11 cellular contexts compared by ENCODE assay signal in the genomic region with DNA sequence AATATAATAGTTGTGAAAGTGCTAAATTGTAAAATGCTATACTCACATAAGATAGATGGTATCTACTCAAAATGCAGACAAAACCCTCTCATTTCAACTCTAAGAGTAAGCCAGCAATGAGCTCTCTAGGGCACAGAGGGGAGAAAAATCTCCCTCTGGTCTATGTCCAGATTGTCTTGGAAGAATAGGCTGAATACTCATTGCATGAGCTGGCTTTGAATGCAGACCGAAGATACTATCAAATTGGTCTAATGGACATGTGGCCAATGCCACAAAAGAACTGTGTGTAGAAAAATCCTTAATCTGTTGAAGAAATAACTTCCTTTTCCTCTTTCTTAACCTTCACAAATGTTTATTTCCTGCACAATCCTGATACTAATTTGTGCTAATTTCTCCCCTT.
DNase-seq lines count a peak whose midpoint lies in the region; ATAC-seq and TF ChIP-seq lines count a peak whose summit lies in the region.
"Had no signal": no experiment of that assay in that cellular context is flagged by ENCODE, and none has a peak within 500 bp of the region (broad histone marks: within the 10 kb centered on the region; RNA-seq: fewer than 3 reads in every experiment).

No MANE protein-coding gene starts in this region.

- H3K9me3 Mint-ChIP-seq in activated naive CD8-positive, alpha-beta T cell treated with anti-CD3 and anti-CD28 coated beads, Interleukin-2, amount 50 U/mL, for 24 hours, result no peaks in the 10 kb centered on the region
- H3K9me3 Mint-ChIP-seq in memory B cell, result no peaks in the 10 kb centered on the region

- H3K4me1 Mint-ChIP-seq in activated naive CD8-positive, alpha-beta T cell treated with anti-CD3 and anti-CD28 coated beads, Interleukin-2, amount 50 U/mL, for 24 hours, result peaks cover 37% of the 10 kb centered on the region
- peaks cover 20% of the 10 kb centered on the region for H3K4me1 Mint-ChIP-seq in memory B cell
- H3K4me1 Mint-ChIP-seq: nephron progenitor cell had no signal

- no peaks in the 10 kb centered on the region; the same call in 1 of the 2 replicates for H3K36me3 ChIP-seq in HAP-1 (replicated peaks)
- H3K36me3 ChIP-seq: esophagus squamous epithelium had no signal

- peaks cover 11% of the 10 kb centered on the region for H3K36me3 Mint-ChIP-seq in activated naive CD8-positive, alpha-beta T cell treated with anti-CD3 and anti-CD28 coated beads, Interleukin-2, amount 50 U/mL, for 24 hours (ENCODE audit: low read depth)
- peaks cover 9% of the 10 kb centered on the region for H3K36me3 Mint-ChIP-seq in memory B cell

- no peak overlapping the region for H3K27ac Mint-ChIP-seq in activated naive CD8-positive, alpha-beta T cell treated with anti-CD3 and anti-CD28 coated beads, Interleukin-2, amount 50 U/mL, for 24 hours
- H3K27ac Mint-ChIP-seq in memory B cell, result no peak overlapping the region
- H3K27ac Mint-ChIP-seq: nephron progenitor cell had no signal

- H3K27me3 Mint-ChIP-seq in activated naive CD8-positive, alpha-beta T cell treated with anti-CD3 and anti-CD28 coated beads, Interleukin-2, amount 50 U/mL, for 24 hours, result no peaks in the 10 kb centered on the region
- H3K27me3 Mint-ChIP-seq in memory B cell, result no peaks in the 10 kb centered on the region

- H3K9me3 ChIP-seq in HAP-1, result no peaks in the 10 kb centered on the region
- H3K9me3 ChIP-seq: esophagus squamous epithelium had no signal

- no peaks in the 10 kb centered on the region for H3K27me3 ChIP-seq in HAP-1 (ENCODE audit: low read depth)
- H3K27me3 ChIP-seq: esophagus squamous epithelium had no signal

- TF ChIP-seq CTCF in AG10803 (conservative IDR thresholded peaks at IDR 0.05; ENCODE audit: low read length), result no peak

- H3K4me3 ChIP-seq in AG10803 (ENCODE audit: low read length) (no peak overlapping the region), HAP-1 (no peak overlapping the region)

- peaks cover 29% of the 10 kb centered on the region for H3K4me1 ChIP-seq in HAP-1

- H3K4me3 Mint-ChIP-seq in activated naive CD8-positive, alpha-beta T cell treated with anti-CD3 and anti-CD28 coated beads, Interleukin-2, amount 50 U/mL, for 24 hours, result peak overlapping the region; percentile 13
- H3K4me3 Mint-ChIP-seq in memory B cell, result peak overlapping the region; percentile 43
- H3K4me3 Mint-ChIP-seq: nephron progenitor cell had no signal

- DNase-seq in AG10803 (ENCODE audit: low read depth), result peak; percentile 79
- DNase-seq in HAP-1 (ENCODE audit: low spot score in 2 of 2), result peak; percentile 16 to 24
- DNase-seq in activated naive CD8-positive, alpha-beta T cell treated with anti-CD3 and anti-CD28 coated beads, Interleukin-2, amount 50 U/mL, for 24 hours, result no peak
- no peak for DNase-seq in memory B cell (ENCODE audit: low spot score in 2 of 2)
- DNase-seq in NCI-H146 (lab: John Stamatoyannopoulos, UW), result no peak
- DNase-seq: esophagus squamous epithelium, NCI-H774, nephron progenitor cell had no signal

- in situ Hi-C loops in HAP-1 (cut with MboI; ENCODE audit: low sequenced_read_pairs), result loop anchor here (25.0 kb wide), 1 partner anchor 319 kb away; a partner anchor contains a TSS

- ATAC-seq in activated naive CD8-positive, alpha-beta T cell treated with anti-CD3 and anti-CD28 coated beads, Interleukin-2, amount 50 U/mL, for 24 hours, result no peak
- ATAC-seq in memory B cell (ENCODE audit: low read depth) (no peak), HG02852 (IDR thresholded peaks at IDR 0.05; ENCODE audit: unreplicated experiment) (no peak), GM18870 (IDR thresholded peaks at IDR 0.05; ENCODE audit: unreplicated experiment) (no peak), HG03095 (IDR thresholded peaks at IDR 0.05; ENCODE audit: unreplicated experiment) (no peak)

Comparison
In these comparisons a context has a peak if more than half of its experiments do, and no peak if none do; other contexts are left out.
1. DNase-seq: peak in AG10803 (single experiment) and HAP-1 (2 of 2); none in activated naive CD8-positive, alpha-beta T cell treated with anti-CD3 and anti-CD28 coated beads, Interleukin-2, amount 50 U/mL, for 24 hours (single experiment), memory B cell (0 of 2) and NCI-H146 (single experiment).